12 cellular contexts compared by ENCODE assay signal in genomic region chr14:57498035-57498434, GRCh38. TPM values are rescaled to one million over a fixed set of nuclear protein-coding genes. Genes with fewer than 3 reads are reported as not detected.
"Had no signal": no experiment of that assay in that cellular context is flagged by ENCODE, and none has a peak within 500 bp of the region (broad histone marks: within the 10 kb centered on the region; RNA-seq: fewer than 3 reads in every experiment).

No MANE protein-coding gene starts in this region.

- H3K9me3 ChIP-seq: HAP-1 had no signal

- H3K4me3 ChIP-seq: GM23248, GM23338, HAP-1 had no signal

- H3K36me3 ChIP-seq: HAP-1 had no signal

- H3K9ac ChIP-seq: GM23248 had no signal

- FAIRE-seq: H1, H54 had no signal

- DNase-seq: GM23248, GOT3, H7, H9, HCEC 1CT, HFFc6 had no signal

- H3K27ac Mint-ChIP-seq: GM23338, H9, HFFc6 had no signal

- H3K4me1 ChIP-seq: HAP-1 had no signal

- H3K9me3 Mint-ChIP-seq: HFFc6 had no signal

- H3K27ac ChIP-seq: GM23248 had no signal

- H3K4me2 ChIP-seq: GM23338 had no signal

- H3K4me3 Mint-ChIP-seq: GM23338, H9, HFFc6 had no signal

- ATAC-seq: GM23338, HCT116 had no signal

- H2AFZ ChIP-seq: GM23248, GM23338 had no signal

RNA-seq across cellular contexts. Expression of gene CCDC198, which starts 4.4 kb away (rescaled TPM):
- total RNA-seq: GM23248, GM23338, H1, H4, H7, H9, HFFc6 had no signal
- polyA plus RNA-seq: GM23248, GM23338, H1 had no signal
